24 cellular contexts compared by ENCODE assay signal in genomic region chr6:149247385-149247763, GRCh38.
A peak's percentile ranks its signal among the peaks of the same experiment; 100 is the strongest.
DNase-seq lines count a peak whose midpoint lies in the region; ATAC-seq and TF ChIP-seq lines count a peak whose summit lies in the region.
"Had no signal": no experiment of that assay in that cellular context is flagged by ENCODE, and none has a peak within 500 bp of the region (broad histone marks: within the 10 kb centered on the region; RNA-seq: fewer than 3 reads in every experiment).

No MANE protein-coding gene starts in this region.

- H4K20me1 ChIP-seq in OCI-LY7 (ENCODE audit: insufficient read depth, low read length) = no peaks in the 10 kb centered on the region

- POLR2A ChIA-PET in activated CD8-positive, alpha-beta T cell treated with anti-CD3 and anti-CD28 coated beads, Interleukin-2, amount 10 ng/mL, durations not matched to agents 7 days and 5 days (lab: Charles Lee) = no interaction called here
- POLR2A ChIA-PET in activated CD8-positive, alpha-beta T cell treated with anti-CD3 and anti-CD28 coated beads for 36 hours (lab: Charles Lee) = interaction anchor here (1.5 kb wide), 1 partner anchor 24 kb away, joined by 4 read pairs; no protein-coding TSS in a partner anchor
- POLR2A ChIA-PET in OCI-LY7 (lab: Charles Lee) (interaction anchor here (0.9 to 1.7 kb wide), 5 partner anchors 8 to 136 kb away, joined by 3 to 7 read pairs (median 3); no protein-coding TSS in a partner anchor), A673 (lab: Charles Lee; ENCODE audit: low non-redundant PET) (no interaction called here)

- WGBS in heart right ventricle, 2 donors = 92 to 95% methylated on average over 6 of the region's 6 CpGs

- H3K36me3 ChIP-seq in OCI-LY7 (ENCODE audit: insufficient read depth, low read length) (no peaks in the 10 kb centered on the region), heart right ventricle (no peaks in the 10 kb centered on the region), A673 (ENCODE audit: insufficient read depth, low read length, poor library complexity, severe bottlenecking) (no peaks in the 10 kb centered on the region)
- H3K36me3 ChIP-seq: ascending aorta, BE2C, left ventricle myocardium inferior, uterus had no signal

- peak overlapping the region; percentile 88 for H2AFZ ChIP-seq in OCI-LY7 (ENCODE audit: low read length)
- H2AFZ ChIP-seq: hepatocyte had no signal

- H3K27me3 Mint-ChIP-seq in activated CD8-positive, alpha-beta T cell treated with anti-CD3 and anti-CD28 coated beads, Interleukin-2, amount 10 ng/mL, durations not matched to agents 7 days and 5 days (ENCODE audit: low read depth) = no peaks in the 10 kb centered on the region
- H3K27me3 Mint-ChIP-seq in activated CD8-positive, alpha-beta T cell treated with anti-CD3 and anti-CD28 coated beads for 36 hours = no peaks in the 10 kb centered on the region
- no peaks in the 10 kb centered on the region for H3K27me3 Mint-ChIP-seq in glutamatergic neuron (ENCODE audit: unreplicated experiment)
- H3K27me3 Mint-ChIP-seq in activated T-cell treated with anti-CD3 and anti-CD28 coated beads, Interleukin-2, amount 50 U/mL, for 24 hours = no peaks in the 10 kb centered on the region
- H3K27me3 Mint-ChIP-seq: activated CD4-positive, alpha-beta memory T cell treated with anti-CD3 and anti-CD28 coated beads for 36 hours; activated naive CD8-positive, alpha-beta T cell had no signal

- H3K27me3 ChIP-seq in heart right ventricle (peaks cover 0 to 3% (median 0%) of the 10 kb centered on the region in 7 donors), A673 (replicated peaks; ENCODE audit: insufficient read depth, low read depth, low read length, poor library complexity) (no peaks in the 10 kb centered on the region)
- H3K27me3 ChIP-seq: ascending aorta, BE2C, hepatocyte, uterus had no signal

- H3K4me3 ChIP-seq in OCI-LY7 (ENCODE audit: low read depth, low read length, poor library complexity, severe bottlenecking) = no peak overlapping the region
- H3K4me3 ChIP-seq in heart right ventricle = no peak overlapping the region
- H3K4me3 ChIP-seq in A673 (ENCODE audit: low read depth, low read length, poor library complexity, severe bottlenecking) = no peak overlapping the region
- H3K4me3 ChIP-seq: A549, ascending aorta, hepatocyte, left ventricle myocardium inferior, uterus had no signal

- intact Hi-C loops in activated CD8-positive, alpha-beta T cell treated with anti-CD3 and anti-CD28 coated beads for 36 hours (cut with micrococcal nuclease) = no loop called here
- intact Hi-C loops in OCI-LY7 (cut with micrococcal nuclease; ENCODE audit: unreplicated experiment) (loop anchor here (2.0 kb wide), 1 partner anchor 69 kb away; the partner anchor contains the start of gene TAB2), heart right ventricle (cut with DNase I) (no loop called here), A673 (cut with micrococcal nuclease; ENCODE audit: unreplicated experiment) (no loop called here)

- H3K27ac ChIP-seq in OCI-LY7 (ENCODE audit: low read depth, low read length, poor library complexity, severe bottlenecking) (no peak overlapping the region), heart right ventricle (no peak overlapping the region), A673 (ENCODE audit: low read depth, low read length, poor library complexity, severe bottlenecking) (no peak overlapping the region)
- H3K27ac ChIP-seq: A549, ascending aorta, hepatocyte, uterus had no signal

- H3K36me3 Mint-ChIP-seq in activated CD8-positive, alpha-beta T cell treated with anti-CD3 and anti-CD28 coated beads, Interleukin-2, amount 10 ng/mL, durations not matched to agents 7 days and 5 days (ENCODE audit: low read depth) = peaks cover 18% of the 10 kb centered on the region
- H3K36me3 Mint-ChIP-seq in activated CD8-positive, alpha-beta T cell treated with anti-CD3 and anti-CD28 coated beads for 36 hours (ENCODE audit: low read depth) = no peaks in the 10 kb centered on the region
- H3K36me3 Mint-ChIP-seq in glutamatergic neuron (ENCODE audit: unreplicated experiment) = peaks cover 7% of the 10 kb centered on the region
- H3K36me3 Mint-ChIP-seq in activated T-cell treated with anti-CD3 and anti-CD28 coated beads, Interleukin-2, amount 50 U/mL, for 24 hours (ENCODE audit: low read depth) = no peaks in the 10 kb centered on the region
- H3K36me3 Mint-ChIP-seq: activated CD4-positive, alpha-beta memory T cell treated with anti-CD3 and anti-CD28 coated beads for 36 hours; activated naive CD8-positive, alpha-beta T cell had no signal

- H3K9me3 ChIP-seq in OCI-LY7 (ENCODE audit: low read length) = no peaks in the 10 kb centered on the region
- H3K9me3 ChIP-seq in heart right ventricle = peaks cover 0 to 6% (median 0%) of the 10 kb centered on the region in 11 donors
- H3K9me3 ChIP-seq in A673 (ENCODE audit: low read depth, low read length, poor library complexity, severe bottlenecking) = no peaks in the 10 kb centered on the region
- H3K9me3 ChIP-seq: A549, ascending aorta, BE2C, left ventricle myocardium inferior, uterus had no signal

- peak overlapping the region; percentile 81 for H3K27ac Mint-ChIP-seq in activated CD8-positive, alpha-beta T cell treated with anti-CD3 and anti-CD28 coated beads, Interleukin-2, amount 10 ng/mL, durations not matched to agents 7 days and 5 days
- H3K27ac Mint-ChIP-seq in activated CD8-positive, alpha-beta T cell treated with anti-CD3 and anti-CD28 coated beads for 36 hours = no peak overlapping the region
- peak overlapping the region; percentile 9 for H3K27ac Mint-ChIP-seq in glutamatergic neuron (ENCODE audit: unreplicated experiment)
- no peak overlapping the region for H3K27ac Mint-ChIP-seq in activated T-cell treated with anti-CD3 and anti-CD28 coated beads, Interleukin-2, amount 50 U/mL, for 24 hours
- H3K27ac Mint-ChIP-seq: activated CD4-positive, alpha-beta memory T cell treated with anti-CD3 and anti-CD28 coated beads for 36 hours had no signal

- BruUV-seq in OCI-LY7 (replicated peaks; lab: Mats Ljungman, UMichigan) (no TSS peak), A673 (replicated peaks; lab: Mats Ljungman, UMichigan) (no TSS peak)

- H3K9me2 ChIP-seq in OCI-LY7 (ENCODE audit: insufficient read depth, low read length) = no peaks in the 10 kb centered on the region

- CTCF ChIA-PET in activated CD8-positive, alpha-beta T cell treated with anti-CD3 and anti-CD28 coated beads, Interleukin-2, amount 10 ng/mL, durations not matched to agents 7 days and 5 days (lab: Charles Lee) = no interaction called here
- CTCF ChIA-PET in activated CD8-positive, alpha-beta T cell treated with anti-CD3 and anti-CD28 coated beads for 36 hours (lab: Charles Lee) = interaction anchor here (1.6 kb wide), 1 partner anchor 46 kb away, joined by 3 read pairs; no protein-coding TSS in a partner anchor
- CTCF ChIA-PET in OCI-LY7 (lab: Charles Lee; ENCODE audit: unreplicated experiment) = interaction anchor here (1.1 kb wide), 1 partner anchor 17 kb away, joined by 3 read pairs; no protein-coding TSS in a partner anchor
- CTCF ChIA-PET in A673 (lab: Charles Lee) = no interaction called here

- H3K9me3 Mint-ChIP-seq in activated CD8-positive, alpha-beta T cell treated with anti-CD3 and anti-CD28 coated beads, Interleukin-2, amount 10 ng/mL, durations not matched to agents 7 days and 5 days (ENCODE audit: insufficient read depth) = peaks cover 13% of the 10 kb centered on the region
- H3K9me3 Mint-ChIP-seq in activated CD8-positive, alpha-beta T cell treated with anti-CD3 and anti-CD28 coated beads for 36 hours = peaks cover 2% of the 10 kb centered on the region
- peaks cover 5% of the 10 kb centered on the region for H3K9me3 Mint-ChIP-seq in glutamatergic neuron (ENCODE audit: unreplicated experiment)
- H3K9me3 Mint-ChIP-seq in activated T-cell treated with anti-CD3 and anti-CD28 coated beads, Interleukin-2, amount 50 U/mL, for 24 hours = no peaks in the 10 kb centered on the region
- H3K9me3 Mint-ChIP-seq: activated CD4-positive, alpha-beta memory T cell treated with anti-CD3 and anti-CD28 coated beads for 36 hours had no signal

- DNase-seq in activated CD8-positive, alpha-beta T cell treated with anti-CD3 and anti-CD28 coated beads, Interleukin-2, amount 10 ng/mL, durations not matched to agents 7 days and 5 days = no peak
- no peak for DNase-seq in activated CD8-positive, alpha-beta T cell treated with anti-CD3 and anti-CD28 coated beads for 36 hours
- DNase-seq in OCI-LY7 (ENCODE audit: low spot score) (no peak), glutamatergic neuron (no peak), activated gamma-delta T cell (lab: John Stamatoyannopoulos, UW) (no peak), heart right ventricle (no peak), A673 (ENCODE audit: low spot score) (no peak)
- no peak for DNase-seq in activated T-cell treated with anti-CD3 and anti-CD28 coated beads, Interleukin-2, amount 50 U/mL, for 24 hours
- DNase-seq: activated CD4-positive, alpha-beta memory T cell treated with anti-CD3 and anti-CD28 coated beads for 36 hours; BE2C; dermis blood vessel endothelial cell; left ventricle myocardium inferior; NCI-H1105 treated with DMSO at 0.1 percent for 48 hours; NCI-H2029; NCI-H2227 treated with DMSO at 0.1 percent for 48 hours; NCI-H69; occipital lobe; stimulated activated CD4-positive, alpha-beta T cell treated with anti-CD3 and anti-CD28 coated beads, Interleukin-4, amount 100 ng/mL, for 4 hours; stimulated activated naive CD4-positive, alpha-beta T cell; uterus had no signal

- peak overlapping the region; percentile 63 for H3K4me2 ChIP-seq in OCI-LY7 (ENCODE audit: low read length)
- H3K4me2 ChIP-seq: A549, hepatocyte had no signal

- peaks cover 37% of the 10 kb centered on the region for H3K4me1 Mint-ChIP-seq in activated CD8-positive, alpha-beta T cell treated with anti-CD3 and anti-CD28 coated beads, Interleukin-2, amount 10 ng/mL, durations not matched to agents 7 days and 5 days (ENCODE audit: low read depth)
- peaks cover 31% of the 10 kb centered on the region for H3K4me1 Mint-ChIP-seq in activated CD8-positive, alpha-beta T cell treated with anti-CD3 and anti-CD28 coated beads for 36 hours (ENCODE audit: low read depth)
- H3K4me1 Mint-ChIP-seq in glutamatergic neuron (ENCODE audit: low read depth, unreplicated experiment) = no peaks in the 10 kb centered on the region
- H3K4me1 Mint-ChIP-seq in activated T-cell treated with anti-CD3 and anti-CD28 coated beads, Interleukin-2, amount 50 U/mL, for 24 hours (ENCODE audit: low read depth) = peaks cover 31% of the 10 kb centered on the region

- no peak for TF ChIP-seq CTCF in activated CD8-positive, alpha-beta T cell treated with anti-CD3 and anti-CD28 coated beads for 36 hours (IDR thresholded peaks at IDR 0.05)
- TF ChIP-seq CTCF in OCI-LY7 (conservative IDR thresholded peaks at IDR 0.05; ENCODE audit: low read length) (no peak), glutamatergic neuron (IDR thresholded peaks at IDR 0.05; ENCODE audit: partially characterized antibody, unreplicated experiment) (no peak), heart right ventricle (IDR thresholded peaks at IDR 0.05) (no peak), A673 (conservative IDR thresholded peaks at IDR 0.05; ENCODE audit: low read depth, low read length) (no peak)

- ATAC-seq in activated CD8-positive, alpha-beta T cell treated with anti-CD3 and anti-CD28 coated beads, Interleukin-2, amount 10 ng/mL, durations not matched to agents 7 days and 5 days = no peak
- no peak for ATAC-seq in activated CD8-positive, alpha-beta T cell treated with anti-CD3 and anti-CD28 coated beads for 36 hours
- no peak for ATAC-seq in heart right ventricle
- ATAC-seq: A549 had no signal

- H3K4me1 ChIP-seq in OCI-LY7 (ENCODE audit: insufficient read depth, low read length, poor library complexity, severe bottlenecking) (peaks cover 17% of the 10 kb centered on the region), heart right ventricle (peaks cover 0 to 21% (median 0%) of the 10 kb centered on the region in 9 donors), A673 (ENCODE audit: insufficient read depth, low read length, poor library complexity, severe bottlenecking) (no peaks in the 10 kb centered on the region)
- H3K4me1 ChIP-seq: ascending aorta, BE2C, left ventricle myocardium inferior, uterus had no signal

- no peak overlapping the region for H3K4me3 Mint-ChIP-seq in activated CD8-positive, alpha-beta T cell treated with anti-CD3 and anti-CD28 coated beads, Interleukin-2, amount 10 ng/mL, durations not matched to agents 7 days and 5 days
- no peak overlapping the region for H3K4me3 Mint-ChIP-seq in activated CD8-positive, alpha-beta T cell treated with anti-CD3 and anti-CD28 coated beads for 36 hours
- H3K4me3 Mint-ChIP-seq in glutamatergic neuron (ENCODE audit: unreplicated experiment) = no peak overlapping the region
- no peak overlapping the region for H3K4me3 Mint-ChIP-seq in activated T-cell treated with anti-CD3 and anti-CD28 coated beads, Interleukin-2, amount 50 U/mL, for 24 hours
- H3K4me3 Mint-ChIP-seq: activated CD4-positive, alpha-beta memory T cell treated with anti-CD3 and anti-CD28 coated beads for 36 hours; activated naive CD8-positive, alpha-beta T cell had no signal

- H3K79me2 ChIP-seq in OCI-LY7 (ENCODE audit: insufficient read depth, low read depth, low read length) = no peaks in the 10 kb centered on the region
- H3K79me2 ChIP-seq: hepatocyte had no signal

Comparison
In these comparisons a context has a peak if more than half of its experiments do, and no peak if none do; other contexts are left out.
1. H3K27ac Mint-ChIP-seq: peak in activated CD8-positive, alpha-beta T cell treated with anti-CD3 and anti-CD28 coated beads, Interleukin-2, amount 10 ng/mL, durations not matched to agents 7 days and 5 days (single experiment) and glutamatergic neuron (single experiment); none in activated CD8-positive, alpha-beta T cell treated with anti-CD3 and anti-CD28 coated beads for 36 hours (single experiment) and activated T-cell treated with anti-CD3 and anti-CD28 coated beads, Interleukin-2, amount 50 U/mL, for 24 hours (single experiment).
2. CTCF ChIA-PET loops: an anchor here in activated CD8-positive, alpha-beta T cell treated with anti-CD3 and anti-CD28 coated beads for 36 hours (1.6 kb wide) and OCI-LY7 (1.1 kb wide); none called in activated CD8-positive, alpha-beta T cell treated with anti-CD3 and anti-CD28 coated beads, Interleukin-2, amount 10 ng/mL, durations not matched to agents 7 days and 5 days and A673.
3. POLR2A ChIA-PET loops: an anchor here in activated CD8-positive, alpha-beta T cell treated with anti-CD3 and anti-CD28 coated beads for 36 hours (1.5 kb wide) and OCI-LY7 (0.9 to 1.7 kb wide); none called in activated CD8-positive, alpha-beta T cell treated with anti-CD3 and anti-CD28 coated beads, Interleukin-2, amount 10 ng/mL, durations not matched to agents 7 days and 5 days and A673.